1 cellular context compared by ENCODE assay signal in the genomic region with DNA sequence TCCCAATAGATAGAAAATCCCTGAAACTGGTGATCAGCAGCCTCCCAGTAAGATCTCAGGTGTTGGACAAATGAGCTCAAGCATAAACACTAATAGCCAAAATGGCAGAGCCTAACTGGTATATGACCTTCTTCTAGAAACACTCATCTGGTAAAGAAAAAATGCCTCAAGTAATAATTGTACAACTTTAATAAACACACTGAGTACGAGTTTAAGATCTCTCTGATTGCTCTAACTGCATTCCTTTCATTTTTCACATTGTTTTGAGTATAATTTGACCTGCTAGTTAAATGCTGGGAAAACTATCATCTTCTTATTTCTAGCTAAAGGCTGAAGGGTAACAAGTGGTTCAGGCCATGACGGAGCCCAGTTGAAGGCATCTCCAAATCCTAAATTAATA.
TF ChIP-seq lines count a peak whose summit lies in the region.

No MANE protein-coding gene starts in this region.

TF ChIP-seq in IMR-90, 13 proteins besides CTCF, POLR2A, EP300 and RAD21:
- TF ChIP-seq MAZ (IDR thresholded peaks at IDR 0.05; ENCODE audit: borderline replicate concordance, low read depth, low read length) = no peak
- TF ChIP-seq, protein P1, sequence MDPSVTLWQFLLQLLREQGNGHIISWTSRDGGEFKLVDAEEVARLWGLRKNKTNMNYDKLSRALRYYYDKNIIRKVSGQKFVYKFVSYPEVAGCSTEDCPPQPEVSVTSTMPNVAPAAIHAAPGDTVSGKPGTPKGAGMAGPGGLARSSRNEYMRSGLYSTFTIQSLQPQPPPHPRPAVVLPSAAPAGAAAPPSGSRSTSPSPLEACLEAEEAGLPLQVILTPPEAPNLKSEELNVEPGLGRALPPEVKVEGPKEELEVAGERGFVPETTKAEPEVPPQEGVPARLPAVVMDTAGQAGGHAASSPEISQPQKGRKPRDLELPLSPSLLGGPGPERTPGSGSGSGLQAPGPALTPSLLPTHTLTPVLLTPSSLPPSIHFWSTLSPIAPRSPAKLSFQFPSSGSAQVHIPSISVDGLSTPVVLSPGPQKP (IDR thresholded peaks at IDR 0.05; ENCODE audit: borderline replicate concordance, low read depth, low read length) = no peak
- TF ChIP-seq, protein P2, sequence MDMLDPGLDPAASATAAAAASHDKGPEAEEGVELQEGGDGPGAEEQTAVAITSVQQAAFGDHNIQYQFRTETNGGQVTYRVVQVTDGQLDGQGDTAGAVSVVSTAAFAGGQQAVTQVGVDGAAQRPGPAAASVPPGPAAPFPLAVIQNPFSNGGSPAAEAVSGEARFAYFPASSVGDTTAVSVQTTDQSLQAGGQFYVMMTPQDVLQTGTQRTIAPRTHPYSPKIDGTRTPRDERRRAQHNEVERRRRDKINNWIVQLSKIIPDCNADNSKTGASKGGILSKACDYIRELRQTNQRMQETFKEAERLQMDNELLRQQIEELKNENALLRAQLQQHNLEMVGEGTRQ (IDR thresholded peaks at IDR 0.05; ENCODE audit: low read depth, low read length) = no peak
- no peak for TF ChIP-seq RFX5 (IDR thresholded peaks at IDR 0.05; ENCODE audit: low read depth, low read length)
- no peak for TF ChIP-seq CHD1 (IDR thresholded peaks at IDR 0.05; ENCODE audit: low read depth, low read length)
- no peak for TF ChIP-seq BHLHE40 (IDR thresholded peaks at IDR 0.05; ENCODE audit: low read depth, low read length)
- no peak for TF ChIP-seq MAFK (IDR thresholded peaks at IDR 0.05; ENCODE audit: low read depth, low read length)
- no peak for TF ChIP-seq FOS (IDR thresholded peaks at IDR 0.05; ENCODE audit: low read depth, low read length)
- no peak for TF ChIP-seq SMC3 (IDR thresholded peaks at IDR 0.05; ENCODE audit: low read depth, low read length)
- no peak for TF ChIP-seq RCOR1 (IDR thresholded peaks at IDR 0.05; ENCODE audit: insufficient replicate concordance, low read length)
- no peak for TF ChIP-seq NFE2L2 (IDR thresholded peaks at IDR 0.05; ENCODE audit: low read depth, low read length)
- TF ChIP-seq MXI1 (IDR thresholded peaks at IDR 0.05; ENCODE audit: borderline replicate concordance, low read depth, low read length) = no peak
- no peak for TF ChIP-seq CEBPB (IDR thresholded peaks at IDR 0.05; ENCODE audit: low read depth, low read length)
